Comparison of ENCODE assay signal across 8 cellular contexts in genomic region chr7:138981332-138982203, GRCh38. TPM values are rescaled to one million over a fixed set of nuclear protein-coding genes. Genes with fewer than 3 reads are reported as not detected.
DNase-seq lines count a peak whose midpoint lies in the region; ATAC-seq and TF ChIP-seq lines count a peak whose summit lies in the region.

Gene KIAA1549 (minus strand): TSS chr7:138981389. CDS start chr7:138981269, 120 bp downstream.

- TF ChIP-seq CTCF in coronary artery (IDR thresholded peaks at IDR 0.05): no peak

- DNase-seq in NCI-H2029 (lab: John Stamatoyannopoulos, UW): peak; percentile 67
- DNase-seq in NCI-H2029 treated with DMSO at 0.1 percent for 48 hours (lab: John Stamatoyannopoulos, UW): no peak
- DNase-seq in NCI-H128 (lab: John Stamatoyannopoulos, UW; ENCODE audit: unreplicated experiment): peak; percentile 27
- DNase-seq in activated CD4-positive, CD25-positive, alpha-beta regulatory T cell (lab: John Stamatoyannopoulos, UW): peak in 3 of 4 experiments; percentile 8 to 36 (median 27)
- peak; percentile 69 for DNase-seq in coronary artery (ENCODE audit: low spot score)
- DNase-seq in left lobe of liver (ENCODE audit: low spot score): peak; percentile 75
- DNase-seq in stimulated activated CD4-positive, alpha-beta T cell treated with anti-CD3 and anti-CD28 coated beads, Interleukin-4, amount 100 ng/mL, for 4 hours: peak; percentile 42 to 58

- ATAC-seq in HG02642 (IDR thresholded peaks at IDR 0.05; ENCODE audit: poor library complexity, unreplicated experiment) (peak; percentile 91), left lobe of liver (peak; percentile 96)

- peak within 1 kb of the TSS; percentile 86 for H3K4me3 ChIP-seq in coronary artery

- H3K27ac ChIP-seq in coronary artery: no peak within 1 kb of the TSS

RNA-seq across cellular contexts. Expression of gene KIAA1549, which starts in this region (rescaled TPM):
- 0.53 TPM for total RNA-seq in left lobe of liver

Comparison
In these comparisons a context has a peak if more than half of its experiments do, and no peak if none do; other contexts are left out.
1. Peak in DNase-seq and ATAC-seq in left lobe of liver; RNA of the gene not detected or under 1 TPM.